25 cellular contexts compared by ENCODE assay signal in the genomic region with DNA sequence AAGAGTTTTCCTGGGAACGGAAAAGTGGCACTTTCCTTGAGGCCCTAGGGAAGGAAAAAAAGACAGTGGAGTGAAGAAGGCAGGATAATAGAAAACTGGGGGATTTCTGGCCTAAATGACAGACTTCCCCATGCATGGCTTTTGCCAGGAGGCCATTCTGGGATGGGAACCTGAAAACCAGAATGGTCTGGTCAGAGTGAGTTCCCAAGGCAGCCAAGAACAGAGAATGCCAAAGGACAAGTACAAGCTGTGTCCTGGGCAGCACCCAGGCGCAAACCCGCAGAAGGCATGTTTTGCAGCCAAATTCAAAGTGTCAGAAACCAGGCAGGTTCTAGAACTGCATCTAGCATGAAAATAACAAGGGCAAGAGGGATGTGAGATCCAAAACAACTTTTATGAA.
"Had no signal": no experiment of that assay in that cellular context is flagged by ENCODE, and none has a peak within 500 bp of the region (broad histone marks: within the 10 kb centered on the region; RNA-seq: fewer than 3 reads in every experiment).

No MANE protein-coding gene starts in this region.

- H3K36me3 Mint-ChIP-seq: stimulated activated effector memory CD8-positive, alpha-beta T cell treated with anti-CD3 and anti-CD28 coated beads, Interleukin-12 subunit alpha, Interleukin-12 subunit beta, amount 100 ng/mL, for 72 hours had no signal

- H3K4me3 ChIP-seq: body of pancreas, left ventricle myocardium inferior, lung, sigmoid colon, thoracic aorta had no signal

- H3K27me3 Mint-ChIP-seq: activated CD4-positive, alpha-beta T cell treated with anti-CD3 and anti-CD28 coated beads for 36 hours; activated naive CD8-positive, alpha-beta T cell; effector memory CD8-positive, alpha-beta T cell; progenitor cell of endocrine pancreas; stimulated activated naive CD8-positive, alpha-beta T cell treated with anti-CD3 and anti-CD28 coated beads, Interleukin-15, Interleukin-2, amounts not matched to agents 100 ng/mL and 50 ng/mL, for 24 hours; type B pancreatic cell had no signal

- H3K27ac Mint-ChIP-seq: activated CD4-positive, alpha-beta T cell treated with anti-CD3 and anti-CD28 coated beads for 36 hours; activated naive CD8-positive, alpha-beta T cell; activated T-cell treated with anti-CD3 and anti-CD28 coated beads, Interleukin-2, amount 50 U/mL, for 72 hours; effector memory CD8-positive, alpha-beta T cell; naive B cell; nephron progenitor cell; progenitor cell of endocrine pancreas; stimulated activated effector memory CD8-positive, alpha-beta T cell treated with anti-CD3 and anti-CD28 coated beads, Interleukin-12 subunit alpha, Interleukin-12 subunit beta, amount 100 ng/mL, for 72 hours; stimulated activated naive CD8-positive, alpha-beta T cell treated with anti-CD3 and anti-CD28 coated beads, Interleukin-15, Interleukin-2, amounts not matched to agents 100 ng/mL and 50 ng/mL, for 24 hours; type B pancreatic cell had no signal

- H3K4me1 ChIP-seq: body of pancreas, left ventricle myocardium inferior had no signal

- H3K4me1 Mint-ChIP-seq: naive B cell, nephron progenitor cell had no signal

- ATAC-seq: body of pancreas; effector memory CD8-positive, alpha-beta T cell had no signal

- H3K27ac ChIP-seq: body of pancreas, foreskin keratinocyte, left ventricle myocardium inferior, neutrophil, sigmoid colon, thoracic aorta had no signal

- H3K36me3 ChIP-seq: left ventricle myocardium inferior, neutrophil, sigmoid colon, thoracic aorta had no signal

- H3K27me3 ChIP-seq: body of pancreas, foreskin keratinocyte, neutrophil, sigmoid colon had no signal

- H3K4me3 Mint-ChIP-seq: activated CD4-positive, alpha-beta T cell treated with anti-CD3 and anti-CD28 coated beads for 36 hours; activated naive CD8-positive, alpha-beta T cell; activated T-cell treated with anti-CD3 and anti-CD28 coated beads, Interleukin-2, amount 50 U/mL, for 72 hours; effector memory CD8-positive, alpha-beta T cell; naive B cell; nephron progenitor cell; stimulated activated effector memory CD8-positive, alpha-beta T cell treated with anti-CD3 and anti-CD28 coated beads, Interleukin-12 subunit alpha, Interleukin-12 subunit beta, amount 100 ng/mL, for 72 hours; stimulated activated naive CD8-positive, alpha-beta T cell treated with anti-CD3 and anti-CD28 coated beads, Interleukin-15, Interleukin-2, amounts not matched to agents 100 ng/mL and 50 ng/mL, for 24 hours; type B pancreatic cell had no signal

- DNase-seq: activated CD4-positive, alpha-beta T cell treated with anti-CD3 and anti-CD28 coated beads for 36 hours; activated CD4-positive, alpha-beta T cell treated with anti-CD3 and anti-CD28 coated beads, Interleukin-2, amount 50 U/mL, for 4 hours; activated CD4-positive, CD25-positive, alpha-beta regulatory T cell; activated naive CD4-positive, alpha-beta T cell treated with Interleukin-2 at 50 U/mL for 16 hours; activated T-cell treated with anti-CD3 and anti-CD28 coated beads for 4 hours; activated T-cell treated with anti-CD3 and anti-CD28 coated beads, Interleukin-2, amount 50 U/mL, for 72 hours; aorta; body of pancreas; cortex of kidney; effector memory CD8-positive, alpha-beta T cell; left ventricle myocardium inferior; naive B cell; nephron progenitor cell; sigmoid colon; stimulated activated CD4-positive, alpha-beta T cell treated with anti-CD3 and anti-CD28 coated beads, Interleukin-4, amount 100 ng/mL, for 24 hours; T-helper 1 cell had no signal

- H3K9me3 Mint-ChIP-seq: effector memory CD8-positive, alpha-beta T cell; stimulated activated effector memory CD8-positive, alpha-beta T cell treated with anti-CD3 and anti-CD28 coated beads, Interleukin-12 subunit alpha, Interleukin-12 subunit beta, amount 100 ng/mL, for 72 hours had no signal

- H3K9me3 ChIP-seq: left ventricle myocardium inferior, neutrophil, sigmoid colon, thoracic aorta had no signal
